27 cellular contexts compared by ENCODE assay signal in genomic region chr2:190098851-190099250, GRCh38. TPM values are rescaled to one million over a fixed set of nuclear protein-coding genes. Genes with fewer than 3 reads are reported as not detected.
"Had no signal": no experiment of that assay in that cellular context is flagged by ENCODE, and none has a peak within 500 bp of the region (broad histone marks: within the 10 kb centered on the region; RNA-seq: fewer than 3 reads in every experiment).

No MANE protein-coding gene starts in this region.

- H3K27me3 ChIP-seq: colonic mucosa, esophagus muscularis mucosa, gastrocnemius medialis, ovary, sigmoid colon, tibial nerve, upper lobe of left lung had no signal

- H3K4me3 ChIP-seq: colonic mucosa, esophagus muscularis mucosa, gastrocnemius medialis, ovary, psoas muscle, sigmoid colon, thoracic aorta, tibial nerve, upper lobe of left lung had no signal

- H3K9me3 ChIP-seq: colonic mucosa, gastrocnemius medialis, sigmoid colon had no signal

- H3K36me3 ChIP-seq: colonic mucosa, esophagus muscularis mucosa, gastrocnemius medialis, ovary, sigmoid colon, thoracic aorta, tibial nerve, upper lobe of left lung had no signal

- DNase-seq: colonic mucosa; dermis blood vessel endothelial cell; effector memory CD4-positive, alpha-beta T cell; foreskin fibroblast; gastrocnemius medialis; head of caudate nucleus; kidney; natural killer cell; occipital lobe; ovary; posterior cingulate gyrus; psoas muscle; right cardiac atrium; sigmoid colon; stimulated activated CD4-positive, alpha-beta T cell treated with anti-CD3 and anti-CD28 coated beads, Interleukin-2, amount 100 ng/mL, for 24 hours; stimulated activated CD4-positive, alpha-beta T cell treated with anti-CD3 and anti-CD28 coated beads, Interleukin-4, amount 100 ng/mL, for 24 hours; stimulated activated naive CD8-positive, alpha-beta T cell treated with anti-CD3 and anti-CD28 coated beads, Interleukin-15, Interleukin-2, amounts not matched to agents 100 U/mL and 50 U/mL, for 24 hours; upper lobe of left lung had no signal

- H3K27ac ChIP-seq: colonic mucosa, esophagus muscularis mucosa, gastrocnemius medialis, ovary, psoas muscle, sigmoid colon, thoracic aorta, tibial nerve, upper lobe of left lung had no signal

- ATAC-seq: gastrocnemius medialis; left lobe of liver; natural killer cell; psoas muscle; right cardiac atrium; stimulated activated effector memory CD8-positive, alpha-beta T cell treated with anti-CD3 and anti-CD28 coated beads, Interleukin-12 subunit alpha, Interleukin-12 subunit beta, amount 100 ng/mL, for 72 hours; stimulated activated naive CD8-positive, alpha-beta T cell treated with anti-CD3 and anti-CD28 coated beads, Interleukin-15, Interleukin-2, amounts not matched to agents 100 U/mL and 50 U/mL, for 24 hours had no signal

- H3K4me1 ChIP-seq: colonic mucosa, upper lobe of left lung had no signal

- FAIRE-seq: endothelial cell of umbilical vein, kidney, urothelium cell line had no signal

RNA-seq across cellular contexts. Expression of gene MSTN, which starts 36.3 kb away (rescaled TPM):
- total RNA-seq: dermis blood vessel endothelial cell, endothelial cell of umbilical vein, epithelial cell of proximal tubule, glomerular endothelial cell, left lobe of liver, natural killer cell had no signal
